Comparison of ENCODE assay signal across 8 cellular contexts in genomic region chr6:57316581-57317059, GRCh38.
A peak's percentile ranks its signal among the peaks of the same experiment; 100 is the strongest.
DNase-seq lines count a peak whose midpoint lies in the region; ATAC-seq and TF ChIP-seq lines count a peak whose summit lies in the region.

No MANE protein-coding gene starts in this region.

- ATAC-seq in GM18907 (IDR thresholded peaks at IDR 0.05; ENCODE audit: unreplicated experiment) (peak; percentile 94), HG03159 (IDR thresholded peaks at IDR 0.05; ENCODE audit: unreplicated experiment) (peak; percentile 87)
- ATAC-seq in activated CD4-positive, CD25-positive, alpha-beta regulatory T cell treated with anti-CD3 and anti-CD28 coated beads, Interleukin-2, amount 50 U/mL, for 24 hours, result peak; percentile 89 to 92

- peak; percentile 79 for DNase-seq in AG09319 (ENCODE audit: extremely low read depth, low read depth)
- DNase-seq in NCI-H226, result peak; percentile 88
- peak; percentile 96 for DNase-seq in choroid plexus epithelial cell (ENCODE audit: low read depth)
- DNase-seq in kidney tubule cell (ENCODE audit: low spot score), result peak; percentile 92
- DNase-seq in stimulated activated CD4-positive, alpha-beta T cell treated with anti-CD3 and anti-CD28 coated beads, Interleukin-1b, Interleukin-23, amount 100 ng/mL, for 4 hours (ENCODE audit: low read depth in 2 of 2), result peak; percentile 69

- H3K4me3 ChIP-seq in choroid plexus epithelial cell (ENCODE audit: low read depth, low read length), result peak overlapping the region; percentile 80

- TF ChIP-seq CTCF in AG09319 (IDR thresholded peaks at IDR 0.05; ENCODE audit: low read depth, low read length) (peak; percentile 76), choroid plexus epithelial cell (conservative IDR thresholded peaks at IDR 0.05; ENCODE audit: low read depth, low read length) (peak; percentile 88)

Comparison
In these comparisons a context has a peak if more than half of its experiments do, and no peak if none do; other contexts are left out.
1. Peak in every context shown above with its lines: DNase-seq, ATAC-seq and H3K4me3 ChIP-seq.